1 cellular context compared by ENCODE assay signal in the genomic region with DNA sequence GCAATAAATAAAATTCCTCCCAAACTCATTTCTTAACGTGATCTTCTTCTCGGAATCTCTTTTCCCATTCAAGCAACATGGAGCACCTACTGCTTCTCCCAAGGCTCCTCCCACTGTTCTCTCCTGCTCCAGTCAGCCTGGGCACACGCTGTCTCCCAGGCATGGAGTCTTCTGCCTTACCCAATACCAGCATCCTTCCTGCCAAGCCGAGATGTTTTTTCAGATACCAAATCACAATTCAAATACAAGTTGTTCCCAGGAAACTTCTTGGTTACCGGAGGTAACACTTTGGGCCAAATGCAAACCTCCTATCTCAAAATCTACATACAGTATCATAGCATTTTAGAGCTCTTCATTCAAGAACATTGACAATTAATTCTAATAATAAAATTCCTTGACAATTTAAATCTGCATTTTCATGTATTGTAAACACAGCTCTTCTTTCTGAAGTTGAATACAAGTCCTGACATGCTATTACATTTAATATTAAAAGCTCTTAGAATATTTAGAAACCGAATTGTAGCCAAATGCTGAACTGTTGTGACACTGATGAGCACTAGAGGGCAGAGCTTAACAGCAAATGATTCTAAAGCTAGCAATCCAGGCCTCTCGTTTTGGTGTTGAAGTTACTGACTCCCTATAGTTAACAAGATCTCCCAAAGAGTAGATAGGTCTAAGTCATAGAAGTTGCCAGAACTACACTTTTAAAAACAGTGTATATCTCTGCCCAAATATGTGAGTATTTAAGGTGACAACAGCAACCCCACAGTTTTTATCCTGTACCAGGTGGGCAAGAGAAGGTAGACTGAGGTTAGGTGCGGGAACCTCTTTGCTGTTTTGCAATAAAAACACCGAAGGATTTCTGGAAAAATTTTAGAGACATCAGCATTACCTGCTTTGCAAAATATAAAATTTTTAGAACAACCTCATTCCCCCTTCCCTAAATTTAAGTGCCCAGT.
TF ChIP-seq lines count a peak whose summit lies in the region.

No MANE protein-coding gene starts in this region.

TF ChIP-seq in HEK293, 187 proteins besides CTCF, POLR2A, EP300 and RAD21 (continued from another document):
- TF ChIP-seq, protein P1, sequence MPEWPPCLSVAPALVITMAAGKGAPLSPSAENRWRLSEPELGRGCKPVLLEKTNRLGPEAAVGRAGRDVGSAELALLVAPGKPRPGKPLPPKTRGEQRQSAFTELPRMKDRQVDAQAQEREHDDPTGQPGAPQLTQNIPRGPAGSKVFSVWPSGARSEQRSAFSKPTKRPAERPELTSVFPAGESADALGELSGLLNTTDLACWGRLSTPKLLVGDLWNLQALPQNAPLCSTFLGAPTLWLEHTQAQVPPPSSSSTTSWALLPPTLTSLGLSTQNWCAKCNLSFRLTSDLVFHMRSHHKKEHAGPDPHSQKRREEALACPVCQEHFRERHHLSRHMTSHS (tag by site-specific recombination; IDR thresholded peaks at IDR 0.05): no peak
- TF ChIP-seq KLF7 (tag by site-specific recombination; IDR thresholded peaks at IDR 0.05; ENCODE audit: borderline replicate concordance) (no peak), ZNF660 (tag by site-specific recombination; IDR thresholded peaks at IDR 0.05) (peak; percentile 76), ZNF2 (tag by site-specific recombination; IDR thresholded peaks at IDR 0.05) (peak; percentile 22; the same call in 1 of the 2 replicates), REPIN1 (tag by site-specific recombination; IDR thresholded peaks at IDR 0.05; ENCODE audit: low read depth) (no peak)
- TF ChIP-seq, protein P2, sequence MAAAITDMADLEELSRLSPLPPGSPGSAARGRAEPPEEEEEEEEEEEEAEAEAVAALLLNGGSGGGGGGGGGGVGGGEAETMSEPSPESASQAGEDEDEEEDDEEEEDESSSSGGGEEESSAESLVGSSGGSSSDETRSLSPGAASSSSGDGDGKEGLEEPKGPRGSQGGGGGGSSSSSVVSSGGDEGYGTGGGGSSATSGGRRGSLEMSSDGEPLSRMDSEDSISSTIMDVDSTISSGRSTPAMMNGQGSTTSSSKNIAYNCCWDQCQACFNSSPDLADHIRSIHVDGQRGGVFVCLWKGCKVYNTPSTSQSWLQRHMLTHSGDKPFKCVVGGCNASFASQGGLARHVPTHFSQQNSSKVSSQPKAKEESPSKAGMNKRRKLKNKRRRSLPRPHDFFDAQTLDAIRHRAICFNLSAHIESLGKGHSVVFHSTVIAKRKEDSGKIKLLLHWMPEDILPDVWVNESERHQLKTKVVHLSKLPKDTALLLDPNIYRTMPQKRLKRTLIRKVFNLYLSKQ (tag by site-specific recombination; IDR thresholded peaks at IDR 0.05; ENCODE audit: borderline replicate concordance): no peak
- TF ChIP-seq, protein P3, sequence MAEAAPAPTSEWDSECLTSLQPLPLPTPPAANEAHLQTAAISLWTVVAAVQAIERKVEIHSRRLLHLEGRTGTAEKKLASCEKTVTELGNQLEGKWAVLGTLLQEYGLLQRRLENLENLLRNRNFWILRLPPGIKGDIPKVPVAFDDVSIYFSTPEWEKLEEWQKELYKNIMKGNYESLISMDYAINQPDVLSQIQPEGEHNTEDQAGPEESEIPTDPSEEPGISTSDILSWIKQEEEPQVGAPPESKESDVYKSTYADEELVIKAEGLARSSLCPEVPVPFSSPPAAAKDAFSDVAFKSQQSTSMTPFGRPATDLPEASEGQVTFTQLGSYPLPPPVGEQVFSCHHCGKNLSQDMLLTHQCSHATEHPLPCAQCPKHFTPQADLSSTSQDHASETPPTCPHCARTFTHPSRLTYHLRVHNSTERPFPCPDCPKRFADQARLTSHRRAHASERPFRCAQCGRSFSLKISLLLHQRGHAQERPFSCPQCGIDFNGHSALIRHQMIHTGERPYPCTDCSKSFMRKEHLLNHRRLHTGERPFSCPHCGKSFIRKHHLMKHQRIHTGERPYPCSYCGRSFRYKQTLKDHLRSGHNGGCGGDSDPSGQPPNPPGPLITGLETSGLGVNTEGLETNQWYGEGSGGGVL (tag by site-specific recombination; IDR thresholded peaks at IDR 0.05): no peak
- TF ChIP-seq, protein P4, sequence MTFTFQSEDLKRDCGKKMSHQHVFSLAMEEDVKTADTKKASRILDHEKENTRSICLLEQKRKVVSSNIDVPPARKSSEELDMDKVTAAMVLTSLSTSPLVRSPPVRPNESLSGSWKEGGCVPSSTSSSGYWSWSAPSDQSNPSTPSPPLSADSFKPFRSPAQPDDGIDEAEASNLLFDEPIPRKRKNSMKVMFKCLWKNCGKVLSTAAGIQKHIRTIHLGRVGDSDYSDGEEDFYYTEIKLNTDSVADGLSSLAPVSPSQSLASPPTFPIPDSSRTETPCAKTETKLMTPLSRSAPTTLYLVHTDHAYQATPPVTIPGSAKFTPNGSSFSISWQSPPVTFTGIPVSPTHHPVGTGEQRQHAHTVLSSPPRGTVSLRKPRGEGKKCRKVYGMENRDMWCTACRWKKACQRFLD (tag by site-specific recombination; IDR thresholded peaks at IDR 0.05): no peak
